ENCODE assay signal across 10 cellular contexts in genomic region chr19:40688987-40689338, GRCh38. TPM values are rescaled to one million over a fixed set of nuclear protein-coding genes. Genes with fewer than 3 reads are reported as not detected.
A peak's percentile ranks its signal among the peaks of the same experiment; 100 is the strongest.
DNase-seq lines count a peak whose midpoint lies in the region; ATAC-seq, FAIRE-seq and TF ChIP-seq lines count a peak whose summit lies in the region.
"Had no signal": no experiment of that assay in that cellular context is flagged by ENCODE, and none has a peak within 500 bp of the region (broad histone marks: within the 10 kb centered on the region; RNA-seq: fewer than 3 reads in every experiment).

No MANE protein-coding gene starts in this region.

- TF ChIP-seq CTCF in HFF-Myc (IDR thresholded peaks at IDR 0.05; ENCODE audit: low read depth, low read length, missing control alignments) (no peak), K562 (IDR thresholded peaks at IDR 0.05 in 2 of 3, conservative IDR thresholded peaks at IDR 0.05 in 1 of 3; ENCODE audit: insufficient read depth in 2 of 3, low read depth in 1 of 3, low read length in 3 of 3) (no peak), kidney epithelial cell (IDR thresholded peaks at IDR 0.05; ENCODE audit: insufficient read depth, low read length, poor library complexity, severe bottlenecking) (no peak), tibial artery (IDR thresholded peaks at IDR 0.05) (no peak), CD14-positive monocyte (IDR thresholded peaks at IDR 0.05) (no peak)

- H3K27me3 ChIP-seq in K562 (ENCODE audit: control insufficient read depth in 2 of 2, insufficient read depth in 2 of 2, low read length in 2 of 2) (no peaks in the 10 kb centered on the region), kidney epithelial cell (ENCODE audit: control insufficient read depth, insufficient read depth, low read length) (no peaks in the 10 kb centered on the region), tibial artery (no peaks in the 10 kb centered on the region)
- H3K27me3 ChIP-seq: adrenal gland had no signal

- no peaks in the 10 kb centered on the region for H3K27me3 Mint-ChIP-seq in CD14-positive monocyte (ENCODE audit: low read depth in 3 of 3)
- H3K27me3 Mint-ChIP-seq: activated CD4-positive, alpha-beta T cell treated with anti-CD3 and anti-CD28 coated beads, Interleukin-2, amount 10 ng/mL, durations not matched to agents 7 days and 5 days had no signal

- 0 out of 2 replicates have a peak, but pooled peaks cover 4% of the 10 kb centered on the region for H4K20me1 ChIP-seq in K562 (replicated peaks; ENCODE audit: control insufficient read depth, insufficient read depth, low read length)

- H3K9me3 Mint-ChIP-seq in CD14-positive monocyte, result peaks cover 0 to 4% (median 0%) of the 10 kb centered on the region in 7 donors
- H3K9me3 Mint-ChIP-seq: activated CD4-positive, alpha-beta T cell treated with anti-CD3 and anti-CD28 coated beads, Interleukin-2, amount 10 ng/mL, durations not matched to agents 7 days and 5 days had no signal

- TF ChIP-seq POLR2A in K562 (conservative IDR thresholded peaks at IDR 0.05), result no peak

- peak overlapping the region; percentile 90 for H3K4me2 ChIP-seq in K562 (ENCODE audit: insufficient read depth, low read length)

- no peak for TF ChIP-seq RAD21 in K562 (CRISPR knock-in tag; conservative IDR thresholded peaks at IDR 0.05 in 1 of 2, IDR thresholded peaks at IDR 0.05 in 1 of 2)

- in situ Hi-C loops in K562 (cut with MboI), result no loop called here

- H3K27ac Mint-ChIP-seq in CD14-positive monocyte, result no peak overlapping the region
- H3K27ac Mint-ChIP-seq: activated CD4-positive, alpha-beta T cell treated with anti-CD3 and anti-CD28 coated beads, Interleukin-2, amount 10 ng/mL, durations not matched to agents 7 days and 5 days had no signal

- no peak overlapping the region for H2AFZ ChIP-seq in K562 (ENCODE audit: low read depth, low read length)

- no peak overlapping the region; the same call in 2 of the 3 replicates for H3K27ac ChIP-seq in K562 (ENCODE audit: extremely low read depth, low read depth, low read length)
- peak overlapping the region; percentile 90 to 95 for H3K27ac ChIP-seq in tibial artery

- H3K36me3 ChIP-seq in K562 (ENCODE audit: control insufficient read depth, insufficient read depth, low read length) (peaks cover 38% of the 10 kb centered on the region; the same call in 2 of the 3 replicates), kidney epithelial cell (ENCODE audit: control insufficient read depth, insufficient read depth, low read length) (peaks cover 2% of the 10 kb centered on the region), tibial artery (peaks cover 15 to 53% (median 32%) of the 10 kb centered on the region in 3 donors)

- POLR2A ChIA-PET in K562 (lab: Yijun Ruan, JAX), result no interaction called here

- BruUV-seq in K562 (replicated peaks; lab: Mats Ljungman, UMichigan), result no TSS peak

- peaks cover 22 to 41% of the 10 kb centered on the region in 2 donors for H3K36me3 Mint-ChIP-seq in CD14-positive monocyte

- peak overlapping the region; percentile 60 for H3K4me3 ChIP-seq in HFF-Myc (replicated peaks; ENCODE audit: low read depth, low read length)
- H3K4me3 ChIP-seq in K562, result peak overlapping the region; percentile 65
- peak overlapping the region; percentile 70 for H3K4me3 ChIP-seq in kidney epithelial cell (ENCODE audit: low read depth, low read length)
- peak overlapping the region; percentile 74 to 86 for H3K4me3 ChIP-seq in tibial artery

- H3K4me1 Mint-ChIP-seq in CD14-positive monocyte, result peaks cover 7% of the 10 kb centered on the region

- H3K9me3 ChIP-seq in K562 (replicated peaks; ENCODE audit: control insufficient read depth, insufficient read depth, low read depth, low read length) (no peaks in the 10 kb centered on the region; the same call in 1 of the 2 replicates), tibial artery (no peaks in the 10 kb centered on the region)
- H3K9me3 ChIP-seq: adrenal gland had no signal

- whole genome bisulfite sequencing in K562 (ENCODE audit: insufficient coverage, low coverage, missing lambda C conversion rate), result 39% methylated on average over 4 of the region's 4 CpGs

- peak overlapping the region in 1 of 2 experiments; percentile 73; a peak in 2 of 4 replicates for H3K9ac ChIP-seq in K562 (ENCODE audit: insufficient read depth in 1 of 2, low read depth in 2 of 2, low read length in 2 of 2)

- H3K4me3 Mint-ChIP-seq in CD14-positive monocyte, result no peak overlapping the region
- H3K4me3 Mint-ChIP-seq: activated CD4-positive, alpha-beta T cell treated with anti-CD3 and anti-CD28 coated beads, Interleukin-2, amount 10 ng/mL, durations not matched to agents 7 days and 5 days had no signal

- no peak for ATAC-seq in K562
- no peak for ATAC-seq in HG02884 (IDR thresholded peaks at IDR 0.05; ENCODE audit: unreplicated experiment)

- CTCF ChIA-PET in K562 (lab: Yijun Ruan, JAX; ENCODE audit: low intra/inter-chr PET ratio), result no interaction called here

- intact Hi-C loops in K562 (cut with micrococcal nuclease) (no loop called here), tibial artery (cut with DNase I; ENCODE audit: low total_unique reads) (no loop called here), CD14-positive monocyte (cut with micrococcal nuclease) (no loop called here)

- DNase-seq in HFF-Myc (ENCODE audit: extremely low read depth, low read depth) (no peak), K562 (ENCODE audit: extremely low read depth in 1 of 4, low spot score in 3 of 4) (no peak), kidney epithelial cell (ENCODE audit: low read depth) (no peak), tibial artery (no peak), CD14-positive monocyte (ENCODE audit: low spot score) (no peak), NCI-H510A (lab: John Stamatoyannopoulos, UW) (no peak), globus pallidus (ENCODE audit: low spot score) (no peak)
- DNase-seq: adrenal gland had no signal

- TF ChIP-seq EP300 in K562 (IDR thresholded peaks at IDR 0.05; ENCODE audit: low read length), result no peak

- no peak for FAIRE-seq in K562 (lab: Jason Lieb, UNC)

- H3K4me1 ChIP-seq in K562 (replicated peaks in 1 of 2; ENCODE audit: control insufficient read depth in 2 of 2, insufficient read depth in 2 of 2, low read length in 2 of 2) (peaks cover 39 to 63% of the 10 kb centered on the region in 2 experiments), tibial artery (peaks cover 4 to 44% (median 29%) of the 10 kb centered on the region in 4 donors)

- H3K79me2 ChIP-seq in K562 (ENCODE audit: control insufficient read depth, insufficient read depth, low read length), result peaks cover 36% of the 10 kb centered on the region

- peaks cover 6% of the 10 kb centered on the region for H3K9me1 ChIP-seq in K562 (ENCODE audit: control insufficient read depth, insufficient read depth, low read length)

RNA-seq across cellular contexts. Expression of gene NUMBL, which starts 1.5 kb away (rescaled TPM):
- 39.2 and 53.7 TPM in 2 replicates for total RNA-seq in K562 (2011; cell fraction: chromatin; rRNA removed; ENCODE audit: low replicate concordance)
- total RNA-seq in K562 (2011; cell fraction: nucleolus; rRNA removed), result 24.0 and 29.3 TPM in 2 replicates
- 33.8 and 65.4 TPM in 2 replicates for total RNA-seq in K562 (2011; cell fraction: nucleoplasm; rRNA removed)
- total RNA-seq in K562 (2014; rRNA removed), result 10.3 and 12.2 TPM in 2 replicates
- 3.0 TPM in 2 replicates for total RNA-seq in K562 (2014; rRNA removed; fragmentation: Illumina TruSeq; extraction: Trizol)
- 5.0 and 5.7 TPM in 2 replicates for total RNA-seq in K562 (2015; rRNA removed; fragmentation: Illumina TruSeq; extraction: Trizol)
- 38.6 and 41.5 TPM in 2 replicates for total RNA-seq in K562 (2021)
- polyA plus RNA-seq in K562 (2011; rRNA removed), result 6.6 and 9.2 TPM in 2 replicates
- polyA plus RNA-seq in K562 (2011; cell fraction: cytosol; rRNA removed), result 6.5 and 15.8 TPM in 2 replicates
- 20.5 and 36.4 TPM in 2 replicates for polyA plus RNA-seq in K562 (2011; cell fraction: nucleus; rRNA removed)
- polyA plus RNA-seq in K562 (2012), result 12.7 and 13.9 TPM in 2 replicates
- 9.0 and 13.7 TPM in 2 replicates for polyA plus RNA-seq in K562 (2014; fragmentation: Illumina TruSeq; extraction: Trizol)
- polyA plus RNA-seq in K562 (2014; fragmentation: Nextera tagmentation; extraction: Ambion mirVana), result under 1 TPM; 0.39 to 0.63 TPM
- polyA plus RNA-seq in K562 (2014; rRNA removed), result 16.1 and 18.8 TPM in 2 replicates
- polyA minus RNA-seq in K562 (2011; rRNA and poly(A)+ RNA removed), result 14.8 and 16.7 TPM in 2 replicates
- polyA minus RNA-seq in K562 (2011; cell fraction: cytosol; rRNA and poly(A)+ RNA removed), result 4.8 and 6.4 TPM in 2 replicates
- polyA minus RNA-seq in K562 (2011; cell fraction: nucleus; rRNA and poly(A)+ RNA removed), result 7.8 and 8.3 TPM in 2 replicates
- 12.6 and 20.0 TPM in 2 replicates for total RNA-seq in kidney epithelial cell
- under 1 TPM; 0.12 to 0.45 TPM for polyA plus RNA-seq in CD14-positive monocyte

RNA-seq across cellular contexts. Expression of gene COQ8B, which starts 27.7 kb away (rescaled TPM):
- total RNA-seq in K562 (2011; cell fraction: chromatin; rRNA removed; ENCODE audit: low replicate concordance), result 33.1 and 73.6 TPM in 2 replicates
- total RNA-seq in K562 (2011; cell fraction: nucleolus; rRNA removed), result 54.3 and 55.7 TPM in 2 replicates
- 43.2 and 52.2 TPM in 2 replicates for total RNA-seq in K562 (2011; cell fraction: nucleoplasm; rRNA removed)
- 18.3 and 20.0 TPM in 2 replicates for total RNA-seq in K562 (2014; rRNA removed)
- 5.2 and 5.5 TPM in 2 replicates for total RNA-seq in K562 (2014; rRNA removed; fragmentation: Illumina TruSeq; extraction: Trizol)
- total RNA-seq in K562 (2015; rRNA removed; fragmentation: Illumina TruSeq; extraction: Trizol), result 12.9 and 13.6 TPM in 2 replicates
- total RNA-seq in K562 (2021), result 24.0 and 27.2 TPM in 2 replicates
- polyA plus RNA-seq in K562 (2011; rRNA removed), result 14.4 and 17.6 TPM in 2 replicates
- polyA plus RNA-seq in K562 (2011; cell fraction: cytosol; rRNA removed), result 19.5 and 37.8 TPM in 2 replicates
- polyA plus RNA-seq in K562 (2011; cell fraction: nucleus; rRNA removed), result 55.8 and 89.2 TPM in 2 replicates
- polyA plus RNA-seq in K562 (2012), result 16.4 and 27.2 TPM in 2 replicates
- 7.2 and 15.7 TPM in 2 replicates for polyA plus RNA-seq in K562 (2014; fragmentation: Illumina TruSeq; extraction: Trizol)
- polyA plus RNA-seq in K562 (2014; fragmentation: Nextera tagmentation; extraction: Ambion mirVana), result under 1 TPM; 0.41 to 0.51 TPM
- polyA plus RNA-seq in K562 (2014; rRNA removed), result 26.5 and 32.3 TPM in 2 replicates
- 7.3 and 13.0 TPM in 2 replicates for polyA minus RNA-seq in K562 (2011; rRNA and poly(A)+ RNA removed)
- polyA minus RNA-seq in K562 (2011; cell fraction: cytosol; rRNA and poly(A)+ RNA removed), result 15.0 and 15.7 TPM in 2 replicates
- polyA minus RNA-seq in K562 (2011; cell fraction: nucleus; rRNA and poly(A)+ RNA removed), result 25.1 and 25.8 TPM in 2 replicates
- total RNA-seq in kidney epithelial cell, result 20.0 and 30.4 TPM in 2 replicates
- 10 to 100 TPM; 16.0 to 23.4 TPM for polyA plus RNA-seq in CD14-positive monocyte

RNA-seq across cellular contexts. Expression of gene ITPKC, which starts 27.9 kb away (rescaled TPM):
- total RNA-seq in K562 (2011; cell fraction: chromatin; rRNA removed; ENCODE audit: low replicate concordance), result 7.8 and 24.0 TPM in 2 replicates
- total RNA-seq in K562 (2011; cell fraction: nucleolus; rRNA removed), result 14.8 and 15.4 TPM in 2 replicates
- total RNA-seq in K562 (2011; cell fraction: nucleoplasm; rRNA removed), result 8.1 and 11.3 TPM in 2 replicates
- total RNA-seq in K562 (2014; rRNA removed) (7.4 and 8.7 TPM in 2 replicates), K562 (2014; rRNA removed; fragmentation: Illumina TruSeq; extraction: Trizol) (3.4 and 4.0 TPM in 2 replicates), K562 (2015; rRNA removed; fragmentation: Illumina TruSeq; extraction: Trizol) (4.7 and 5.1 TPM in 2 replicates), K562 (2021) (9.0 and 9.3 TPM in 2 replicates), kidney epithelial cell (25.8 and 40.2 TPM in 2 replicates)
- polyA plus RNA-seq in K562 (2011; rRNA removed) (6.0 and 6.1 TPM in 2 replicates), K562 (2014; fragmentation: Illumina TruSeq; extraction: Trizol) (5.8 and 6.6 TPM in 2 replicates), K562 (2014; fragmentation: Nextera tagmentation; extraction: Ambion mirVana) (under 1 TPM; 0.08 to 0.22 TPM), K562 (2014; rRNA removed) (6.4 and 8.9 TPM in 2 replicates), CD14-positive monocyte (1 to 10 TPM; 2.7 to 2.9 TPM)
- polyA plus RNA-seq in K562 (2011; cell fraction: cytosol; rRNA removed), result 6.4 and 8.6 TPM in 2 replicates
- 5.3 and 9.3 TPM in 2 replicates for polyA plus RNA-seq in K562 (2011; cell fraction: nucleus; rRNA removed)
- polyA plus RNA-seq in K562 (2012), result 6.0 and 10.0 TPM in 2 replicates
- polyA minus RNA-seq in K562 (2011; rRNA and poly(A)+ RNA removed), result 7.3 and 9.6 TPM in 2 replicates
- polyA minus RNA-seq in K562 (2011; cell fraction: cytosol; rRNA and poly(A)+ RNA removed), result 3.9 and 6.0 TPM in 2 replicates
- 4.3 and 4.7 TPM in 2 replicates for polyA minus RNA-seq in K562 (2011; cell fraction: nucleus; rRNA and poly(A)+ RNA removed)
